ENCODE assay signal across 11 cellular contexts in genomic region chr16:88478889-88479794, GRCh38. TPM values are rescaled to one million over a fixed set of nuclear protein-coding genes. Genes with fewer than 3 reads are reported as not detected.
DNase-seq lines count a peak whose midpoint lies in the region; ATAC-seq and TF ChIP-seq lines count a peak whose summit lies in the region.
"Had no signal": no experiment of that assay in that cellular context is flagged by ENCODE, and none has a peak within 500 bp of the region (broad histone marks: within the 10 kb centered on the region; RNA-seq: fewer than 3 reads in every experiment).

No MANE protein-coding gene starts in this region.

- H3K27me3 Mint-ChIP-seq in activated CD8-positive, alpha-beta T cell treated with anti-CD3 and anti-CD28 coated beads for 36 hours, result no peaks in the 10 kb centered on the region
- H3K27me3 Mint-ChIP-seq in activated CD8-positive, alpha-beta T cell treated with anti-CD3 and anti-CD28 coated beads, Interleukin-2, amount 10 ng/mL, durations not matched to agents 7 days and 5 days (ENCODE audit: low read depth), result no peaks in the 10 kb centered on the region
- no peaks in the 10 kb centered on the region for H3K27me3 Mint-ChIP-seq in stimulated activated naive B cell treated with anti-CD40 and anti-IgM and Interleukin-4, amounts not matched to agents 10 μg/mL and 1 μg/mL and 100 μg/mL, for 72 hours

- CTCF ChIA-PET in activated CD8-positive, alpha-beta T cell treated with anti-CD3 and anti-CD28 coated beads for 36 hours (lab: Charles Lee), result no interaction called here
- CTCF ChIA-PET in activated CD8-positive, alpha-beta T cell treated with anti-CD3 and anti-CD28 coated beads, Interleukin-2, amount 10 ng/mL, durations not matched to agents 7 days and 5 days (lab: Charles Lee), result no interaction called here

- peaks cover 40% of the 10 kb centered on the region for H3K4me1 Mint-ChIP-seq in activated CD8-positive, alpha-beta T cell treated with anti-CD3 and anti-CD28 coated beads for 36 hours (ENCODE audit: low read depth)
- H3K4me1 Mint-ChIP-seq in activated CD8-positive, alpha-beta T cell treated with anti-CD3 and anti-CD28 coated beads, Interleukin-2, amount 10 ng/mL, durations not matched to agents 7 days and 5 days (ENCODE audit: low read depth), result peaks cover 34% of the 10 kb centered on the region
- peaks cover 33 to 51% of the 10 kb centered on the region in 2 donors for H3K4me1 Mint-ChIP-seq in stimulated activated naive B cell treated with anti-CD40 and anti-IgM and Interleukin-4, amounts not matched to agents 10 μg/mL and 1 μg/mL and 100 μg/mL, for 72 hours

- H3K9me3 Mint-ChIP-seq in activated CD8-positive, alpha-beta T cell treated with anti-CD3 and anti-CD28 coated beads for 36 hours, result no peaks in the 10 kb centered on the region
- no peaks in the 10 kb centered on the region for H3K9me3 Mint-ChIP-seq in activated CD8-positive, alpha-beta T cell treated with anti-CD3 and anti-CD28 coated beads, Interleukin-2, amount 10 ng/mL, durations not matched to agents 7 days and 5 days (ENCODE audit: insufficient read depth)
- no peaks in the 10 kb centered on the region for H3K9me3 Mint-ChIP-seq in stimulated activated naive B cell treated with anti-CD40 and anti-IgM and Interleukin-4, amounts not matched to agents 10 μg/mL and 1 μg/mL and 100 μg/mL, for 72 hours

- no peaks in the 10 kb centered on the region for H3K27me3 ChIP-seq in NT2/D1 (ENCODE audit: insufficient read depth, insufficient read length)
- no peaks in the 10 kb centered on the region for H3K27me3 ChIP-seq in right atrium auricular region

- H3K36me3 Mint-ChIP-seq in activated CD8-positive, alpha-beta T cell treated with anti-CD3 and anti-CD28 coated beads for 36 hours (ENCODE audit: low read depth), result no peaks in the 10 kb centered on the region
- H3K36me3 Mint-ChIP-seq in activated CD8-positive, alpha-beta T cell treated with anti-CD3 and anti-CD28 coated beads, Interleukin-2, amount 10 ng/mL, durations not matched to agents 7 days and 5 days (ENCODE audit: low read depth), result no peaks in the 10 kb centered on the region
- H3K36me3 Mint-ChIP-seq in stimulated activated naive B cell treated with anti-CD40 and anti-IgM and Interleukin-4, amounts not matched to agents 10 μg/mL and 1 μg/mL and 100 μg/mL, for 72 hours, result peaks cover 5 to 11% of the 10 kb centered on the region in 2 donors

- ATAC-seq in activated CD8-positive, alpha-beta T cell treated with anti-CD3 and anti-CD28 coated beads for 36 hours, result no peak
- no peak for ATAC-seq in activated CD8-positive, alpha-beta T cell treated with anti-CD3 and anti-CD28 coated beads, Interleukin-2, amount 10 ng/mL, durations not matched to agents 7 days and 5 days
- peak; percentile 3 to 4 for ATAC-seq in stimulated activated naive B cell treated with anti-CD40 and anti-IgM and Interleukin-4, amounts not matched to agents 10 μg/mL and 1 μg/mL and 100 μg/mL, for 72 hours (replicated peaks)
- ATAC-seq in GM21447 (IDR thresholded peaks at IDR 0.05; ENCODE audit: unreplicated experiment) (no peak), GM18870 (IDR thresholded peaks at IDR 0.05; ENCODE audit: unreplicated experiment) (no peak)

- H3K4me1 ChIP-seq in NT2/D1 (ENCODE audit: insufficient read depth, insufficient read length) (peaks cover 40% of the 10 kb centered on the region), right atrium auricular region (peaks cover 0 to 43% of the 10 kb centered on the region in 2 donors)

- no peaks in the 10 kb centered on the region for H3K9me3 ChIP-seq in NT2/D1 (ENCODE audit: insufficient read depth, low read length)
- no peaks in the 10 kb centered on the region for H3K9me3 ChIP-seq in right atrium auricular region
- H3K9me3 ChIP-seq: mucosa of descending colon had no signal

- no peak overlapping the region for H3K4me3 ChIP-seq in NT2/D1 (ENCODE audit: insufficient read length, low read depth)
- H3K4me3 ChIP-seq in right atrium auricular region, result no peak overlapping the region
- H3K4me3 ChIP-seq: mucosa of descending colon, smooth muscle cell had no signal

- no peak overlapping the region for H3K4me3 Mint-ChIP-seq in activated CD8-positive, alpha-beta T cell treated with anti-CD3 and anti-CD28 coated beads for 36 hours
- H3K4me3 Mint-ChIP-seq in activated CD8-positive, alpha-beta T cell treated with anti-CD3 and anti-CD28 coated beads, Interleukin-2, amount 10 ng/mL, durations not matched to agents 7 days and 5 days, result no peak overlapping the region
- peak overlapping the region in 1 of 2 donors; percentile 25 for H3K4me3 Mint-ChIP-seq in stimulated activated naive B cell treated with anti-CD40 and anti-IgM and Interleukin-4, amounts not matched to agents 10 μg/mL and 1 μg/mL and 100 μg/mL, for 72 hours

- peak; percentile 37 for DNase-seq in activated CD8-positive, alpha-beta T cell treated with anti-CD3 and anti-CD28 coated beads for 36 hours
- no peak for DNase-seq in activated CD8-positive, alpha-beta T cell treated with anti-CD3 and anti-CD28 coated beads, Interleukin-2, amount 10 ng/mL, durations not matched to agents 7 days and 5 days
- DNase-seq in NT2/D1 (ENCODE audit: low read depth, low spot score), result no peak
- DNase-seq in right atrium auricular region (ENCODE audit: low spot score), result no peak
- no peak for DNase-seq in stimulated activated naive B cell treated with anti-CD40 and anti-IgM and Interleukin-4, amounts not matched to agents 10 μg/mL and 1 μg/mL and 100 μg/mL, for 72 hours
- no peak for DNase-seq in iPS-NIHi11 (ENCODE audit: low spot score)
- DNase-seq: mucosa of descending colon, NCI-H748 treated with DMSO at 0.1 percent for 48 hours had no signal

- no peaks in the 10 kb centered on the region for H3K36me3 ChIP-seq in NT2/D1 (ENCODE audit: insufficient read depth, insufficient read length, low read length)
- no peaks in the 10 kb centered on the region for H3K36me3 ChIP-seq in right atrium auricular region

- H3K9ac ChIP-seq in NT2/D1 (ENCODE audit: insufficient read length, low read depth), result peak overlapping the region; percentile 57

- intact Hi-C loops in activated CD8-positive, alpha-beta T cell treated with anti-CD3 and anti-CD28 coated beads for 36 hours (cut with micrococcal nuclease), result no loop called here

- TF ChIP-seq CTCF in activated CD8-positive, alpha-beta T cell treated with anti-CD3 and anti-CD28 coated beads for 36 hours (IDR thresholded peaks at IDR 0.05), result no peak
- peak in 1 of 2 donors; percentile 24 for TF ChIP-seq CTCF in right atrium auricular region (IDR thresholded peaks at IDR 0.05)

- POLR2A ChIA-PET in activated CD8-positive, alpha-beta T cell treated with anti-CD3 and anti-CD28 coated beads for 36 hours (lab: Charles Lee), result interaction anchor here (0.5 to 2.0 kb wide), 4 partner anchors 12 to 39 kb away, joined by 3 to 4 read pairs (median 4); no protein-coding TSS in a partner anchor
- POLR2A ChIA-PET in activated CD8-positive, alpha-beta T cell treated with anti-CD3 and anti-CD28 coated beads, Interleukin-2, amount 10 ng/mL, durations not matched to agents 7 days and 5 days (lab: Charles Lee), result no interaction called here

- H3K27ac Mint-ChIP-seq in activated CD8-positive, alpha-beta T cell treated with anti-CD3 and anti-CD28 coated beads for 36 hours, result no peak overlapping the region
- no peak overlapping the region for H3K27ac Mint-ChIP-seq in activated CD8-positive, alpha-beta T cell treated with anti-CD3 and anti-CD28 coated beads, Interleukin-2, amount 10 ng/mL, durations not matched to agents 7 days and 5 days
- no peak overlapping the region for H3K27ac Mint-ChIP-seq in stimulated activated naive B cell treated with anti-CD40 and anti-IgM and Interleukin-4, amounts not matched to agents 10 μg/mL and 1 μg/mL and 100 μg/mL, for 72 hours

- peak overlapping the region; percentile 36 to 63 for H3K27ac ChIP-seq in right atrium auricular region

RNA-seq across cellular contexts. Expression of gene ZFPM1, which starts 26.1 kb away (rescaled TPM):
- total RNA-seq in activated CD8-positive, alpha-beta T cell treated with anti-CD3 and anti-CD28 coated beads for 36 hours, result 10 to 100 TPM; 15.0 to 18.0 TPM
- 10 to 100 TPM; 15.8 to 19.3 TPM for total RNA-seq in activated CD8-positive, alpha-beta T cell treated with anti-CD3 and anti-CD28 coated beads, Interleukin-2, amount 10 ng/mL, durations not matched to agents 7 days and 5 days
- total RNA-seq in right atrium auricular region, result 1 to 10 TPM; 1.7 to 2.4 TPM

Comparison
In these comparisons a context has a peak if more than half of its experiments do, and no peak if none do; other contexts are left out.
1. ATAC-seq: peak in stimulated activated naive B cell treated with anti-CD40 and anti-IgM and Interleukin-4, amounts not matched to agents 10 μg/mL and 1 μg/mL and 100 μg/mL, for 72 hours (2 of 2); none in activated CD8-positive, alpha-beta T cell treated with anti-CD3 and anti-CD28 coated beads for 36 hours (single experiment), activated CD8-positive, alpha-beta T cell treated with anti-CD3 and anti-CD28 coated beads, Interleukin-2, amount 10 ng/mL, durations not matched to agents 7 days and 5 days (single experiment), GM21447 (single experiment) and GM18870 (single experiment).
2. RNA of gene ZFPM1, which starts 26.1 kb away (total RNA-seq): 15.8 to 19.3 TPM in activated CD8-positive, alpha-beta T cell treated with anti-CD3 and anti-CD28 coated beads, Interleukin-2, amount 10 ng/mL, durations not matched to agents 7 days and 5 days and 15.0 to 18.0 TPM in activated CD8-positive, alpha-beta T cell treated with anti-CD3 and anti-CD28 coated beads for 36 hours; 1.7 to 2.4 TPM in right atrium auricular region; every median in the first group is over 4 times any median in the second.